ENCODE assay signal across 1 cellular context in the genomic region with DNA sequence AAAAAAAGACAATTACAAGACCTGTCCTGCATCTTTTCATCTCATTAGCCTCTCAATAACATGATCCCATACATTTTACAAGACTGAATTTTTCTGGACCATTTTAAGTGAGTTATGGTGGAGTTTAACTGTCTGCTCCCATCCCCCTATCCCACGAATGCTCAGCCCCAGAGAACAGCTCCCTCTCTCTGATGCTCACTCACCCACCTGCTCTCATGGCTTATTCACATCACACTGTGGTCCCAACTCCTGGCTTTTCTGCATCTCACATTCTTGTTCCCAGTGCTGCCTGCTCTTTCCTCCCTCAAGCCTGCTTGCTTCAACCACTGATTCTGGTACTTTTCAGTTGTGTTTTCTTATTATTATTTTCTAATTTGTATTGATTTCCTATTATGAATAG.
TF ChIP-seq lines count a peak whose summit lies in the region.

No MANE protein-coding gene starts in this region.

TF ChIP-seq in K562, 482 proteins besides CTCF, POLR2A, EP300 and RAD21:
- TF ChIP-seq, protein P1, sequence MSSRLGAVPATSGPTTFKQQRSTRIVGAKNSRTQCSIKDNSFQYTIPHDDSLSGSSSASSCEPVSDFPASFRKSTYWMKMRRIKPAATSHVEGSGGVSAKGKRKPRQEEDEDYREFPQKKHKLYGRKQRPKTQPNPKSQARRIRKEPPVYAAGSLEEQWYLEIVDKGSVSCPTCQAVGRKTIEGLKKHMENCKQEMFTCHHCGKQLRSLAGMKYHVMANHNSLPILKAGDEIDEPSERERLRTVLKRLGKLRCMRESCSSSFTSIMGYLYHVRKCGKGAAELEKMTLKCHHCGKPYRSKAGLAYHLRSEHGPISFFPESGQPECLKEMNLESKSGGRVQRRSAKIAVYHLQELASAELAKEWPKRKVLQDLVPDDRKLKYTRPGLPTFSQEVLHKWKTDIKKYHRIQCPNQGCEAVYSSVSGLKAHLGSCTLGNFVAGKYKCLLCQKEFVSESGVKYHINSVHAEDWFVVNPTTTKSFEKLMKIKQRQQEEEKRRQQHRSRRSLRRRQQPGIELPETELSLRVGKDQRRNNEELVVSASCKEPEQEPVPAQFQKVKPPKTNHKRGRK (tag; IDR thresholded peaks at IDR 0.05): 0 out of 2 replicates have a peak, but pooled peaks have one; percentile 21
- no peak for TF ChIP-seq ZKSCAN3 (CRISPR knock-in tag; IDR thresholded peaks at IDR 0.05)
